ENCODE assay signal across 8 cellular contexts in the genomic region with DNA sequence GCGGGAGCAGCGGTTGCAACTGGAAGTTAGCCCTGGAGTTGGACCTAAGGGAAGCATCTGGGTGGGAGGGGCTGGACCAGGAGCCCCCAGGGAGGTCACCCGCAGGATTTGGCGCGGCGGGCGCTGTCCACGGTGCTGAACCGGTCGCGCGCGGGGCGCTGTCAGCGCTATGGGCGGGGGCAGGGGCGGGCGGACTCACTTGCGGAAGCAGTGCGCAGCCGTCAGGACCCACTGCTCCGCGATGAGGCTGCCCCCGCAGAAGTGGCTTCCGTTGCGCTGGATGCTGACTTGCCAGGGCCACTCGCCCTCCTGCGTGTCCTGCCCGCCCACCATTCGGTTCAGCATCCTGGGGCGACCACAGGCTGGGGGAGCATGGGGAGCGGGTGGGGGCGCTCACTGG. TPM values are rescaled to one million over a fixed set of nuclear protein-coding genes. Genes with fewer than 3 reads are reported as not detected.
DNase-seq lines count a peak whose midpoint lies in the region; ATAC-seq and TF ChIP-seq lines count a peak whose summit lies in the region.

No MANE protein-coding gene starts in this region.

- peaks cover 16% of the 10 kb centered on the region for H3K4me1 ChIP-seq in Karpas-422 (ENCODE audit: low read length)

- DNase-seq in AG08396 (ENCODE audit: low spot score), result peak; percentile 87
- peak; percentile 88 for DNase-seq in Karpas-422
- DNase-seq in activated CD8-positive, alpha-beta memory T cell treated with anti-CD3 and anti-CD28 coated beads for 4 hours (ENCODE audit: low read depth in 2 of 2), result peak; percentile 70 to 71
- DNase-seq in neural crest cell (ENCODE audit: low read depth, low spot score), result peak; percentile 54
- peak; percentile 16 for DNase-seq in superior temporal gyrus (ENCODE audit: extremely low spot score)
- DNase-seq in HCEC 1CT, result no peak
- no peak for DNase-seq in NCI-H774 (lab: John Stamatoyannopoulos, UW)

- no peaks in the 10 kb centered on the region for H3K36me3 Mint-ChIP-seq in neural crest cell (ENCODE audit: low read depth)

- no peaks in the 10 kb centered on the region for H3K79me2 ChIP-seq in Karpas-422 (ENCODE audit: low read length)

- H3K4me3 Mint-ChIP-seq in neural crest cell, result no peak overlapping the region

- peaks cover 5% of the 10 kb centered on the region; the same call in 1 of the 2 replicates for H4K20me1 ChIP-seq in Karpas-422 (ENCODE audit: insufficient read depth, low read depth, low read length)

- H3K27ac Mint-ChIP-seq in neural crest cell (ENCODE audit: unreplicated experiment), result no peak overlapping the region

- no peaks in the 10 kb centered on the region for H3K9me3 Mint-ChIP-seq in neural crest cell

- H3K4me1 Mint-ChIP-seq in neural crest cell, result no peaks in the 10 kb centered on the region

- H3K4me3 ChIP-seq in Karpas-422 (ENCODE audit: low read length), result peak overlapping the region; percentile 60; the same call in 1 of the 2 replicates

- peaks cover 8% of the 10 kb centered on the region for H3K27me3 Mint-ChIP-seq in neural crest cell (ENCODE audit: low read depth)

- TF ChIP-seq CTCF in neural crest cell (conservative IDR thresholded peaks at IDR 0.05), result no peak

- H3K9me2 ChIP-seq in Karpas-422 (replicated peaks; ENCODE audit: insufficient read depth, low read length), result no peaks in the 10 kb centered on the region

- no peak overlapping the region for H2AFZ ChIP-seq in Karpas-422 (ENCODE audit: low read length)

- peak; percentile 8 for ATAC-seq in esophagus mucosa

- peak overlapping the region; percentile 62 for H3K9ac ChIP-seq in Karpas-422 (ENCODE audit: low read length)

- peak overlapping the region; percentile 73 for H3K4me2 ChIP-seq in Karpas-422 (ENCODE audit: low read depth, low read length, poor library complexity, severe bottlenecking)

- no peaks in the 10 kb centered on the region for H3K9me3 ChIP-seq in Karpas-422 (ENCODE audit: low read length)

- no peak overlapping the region for H3K27ac ChIP-seq in Karpas-422 (ENCODE audit: low read length)

- no peaks in the 10 kb centered on the region for H3K27me3 ChIP-seq in Karpas-422 (ENCODE audit: low read length)

- no peaks in the 10 kb centered on the region for H3K36me3 ChIP-seq in Karpas-422 (ENCODE audit: insufficient read depth, low read length)

RNA-seq across cellular contexts. Expression of gene PRSS27, which starts 4.5 kb away (rescaled TPM):
- 1.4 and 2.8 TPM in 2 replicates for total RNA-seq in Karpas-422 (2014; rRNA removed; shearing (Covaris generic); ENCODE audit: low replicate concordance)
- total RNA-seq in esophagus mucosa (191 TPM), neural crest cell (5.3 and 7.8 TPM in 2 replicates)

RNA-seq across cellular contexts. Expression of gene KCTD5, which starts 33.2 kb away (rescaled TPM):
- total RNA-seq in Karpas-422 (2014; rRNA removed; shearing (Covaris generic); ENCODE audit: low replicate concordance), result 15.7 and 21.1 TPM in 2 replicates
- 37.7 TPM for total RNA-seq in esophagus mucosa
- total RNA-seq in neural crest cell, result 27.4 and 27.7 TPM in 2 replicates

RNA-seq across cellular contexts. Expression of gene SRRM2, which starts 36.9 kb away (rescaled TPM):
- 127 and 133 TPM in 2 replicates for total RNA-seq in Karpas-422 (2014; rRNA removed; shearing (Covaris generic); ENCODE audit: low replicate concordance)
- total RNA-seq in esophagus mucosa (280 TPM), neural crest cell (779 and 803 TPM in 2 replicates)

Comparison
In these comparisons a context has a peak if more than half of its experiments do, and no peak if none do; other contexts are left out.
1. DNase-seq: peak in AG08396 (single experiment), Karpas-422 (single experiment), activated CD8-positive, alpha-beta memory T cell treated with anti-CD3 and anti-CD28 coated beads for 4 hours (2 of 2), neural crest cell (single experiment) and superior temporal gyrus (single experiment); none in HCEC 1CT (single experiment) and NCI-H774 (single experiment).
2. RNA of gene PRSS27, which starts 4.5 kb away (total RNA-seq): 191 TPM in esophagus mucosa (single experiment); 5.3 to 7.8 TPM in neural crest cell and 1.4 to 2.8 TPM in Karpas-422; every median in the first group is over 10 times any median in the second.